In the genomic region with DNA sequence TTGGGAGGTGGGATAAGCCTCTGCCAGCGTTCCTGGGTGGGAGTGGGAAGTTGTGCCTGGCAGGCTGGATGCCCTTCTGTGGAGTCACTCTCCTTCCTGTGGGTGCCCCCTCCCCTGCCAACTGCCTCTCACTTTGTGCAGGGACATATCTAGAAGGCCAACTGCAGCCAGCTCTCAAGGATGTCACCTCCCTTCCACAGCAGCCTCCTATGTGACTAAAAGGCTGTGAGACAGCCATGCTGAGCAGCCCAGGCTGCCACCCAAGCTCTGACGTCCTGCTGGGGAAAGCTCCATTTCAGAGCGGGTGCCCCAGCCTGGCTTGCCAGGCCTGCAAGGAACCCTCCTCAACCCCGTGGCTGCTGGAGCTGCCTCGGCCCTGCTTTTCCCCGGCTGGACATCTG, we compare ENCODE assay signal across 24 cellular contexts. TPM values are rescaled to one million over a fixed set of nuclear protein-coding genes. Genes with fewer than 3 reads are reported as not detected.
DNase-seq lines count a peak whose midpoint lies in the region; ATAC-seq and TF ChIP-seq lines count a peak whose summit lies in the region.
"Had no signal": no experiment of that assay in that cellular context is flagged by ENCODE, and none has a peak within 500 bp of the region (broad histone marks: within the 10 kb centered on the region; RNA-seq: fewer than 3 reads in every experiment).

No MANE protein-coding gene starts in this region.

- H3K4me3 ChIP-seq in AG10803 (ENCODE audit: low read length) (no peak overlapping the region), PC-9 (peak overlapping the region; percentile 20; the same call in 1 of the 2 replicates), left lung (no peak overlapping the region)
- H3K4me3 ChIP-seq: ascending aorta, right lobe of liver, tibial artery had no signal

- CTCF ChIA-PET in PC-9 (lab: Charles Lee) = interaction anchor here (2.0 kb wide), 1 partner anchor 14 kb away, joined by 6 read pairs; no protein-coding TSS in a partner anchor

- intact Hi-C loops in PC-9 (cut with micrococcal nuclease; ENCODE audit: unreplicated experiment) = loop anchor here (1.0 to 2.0 kb wide), 2 partner anchors 16 to 29 kb away; no protein-coding TSS in a partner anchor
- intact Hi-C loops in left lung (cut with DNase I) = no loop called here
- intact Hi-C loops in activated T-helper 2 cell treated with anti-CD3 and anti-CD28 coated beads, Interferon-gamma antibody, Interleukin-2, Interleukin-4, amounts not matched to agents 10 μg/mL and 5 μg/mL and 100 μg/mL, durations not matched to agents 14 hours and 24 hours and 36 hours (cut with micrococcal nuclease) = no loop called here

- H3K9me3 Mint-ChIP-seq in activated T-helper 2 cell treated with anti-CD3 and anti-CD28 coated beads, Interferon-gamma antibody, Interleukin-2, Interleukin-4, amounts not matched to agents 10 μg/mL and 5 μg/mL and 100 μg/mL, durations not matched to agents 14 hours and 24 hours and 36 hours = no peaks in the 10 kb centered on the region
- H3K9me3 Mint-ChIP-seq in T-helper 2 cell treated with Interferon-gamma antibody and Interleukin-4, amounts not matched to agents 5 μg/mL and 100 μg/mL, for 36 hours = no peaks in the 10 kb centered on the region
- H3K9me3 Mint-ChIP-seq: activated naive CD4-positive, alpha-beta T cell treated with anti-CD3 and anti-CD28 coated beads for 36 hours; effector memory CD8-positive, alpha-beta T cell; H9; stimulated activated naive B cell treated with anti-CD40 and anti-IgM and Interleukin-4, amounts not matched to agents 10 μg/mL and 1 μg/mL and 100 μg/mL, for 72 hours had no signal

- H2AFZ ChIP-seq in PC-9 = no peak overlapping the region

- H3K27ac Mint-ChIP-seq in activated T-helper 2 cell treated with anti-CD3 and anti-CD28 coated beads, Interferon-gamma antibody, Interleukin-2, Interleukin-4, amounts not matched to agents 10 μg/mL and 5 μg/mL and 100 μg/mL, durations not matched to agents 14 hours and 24 hours and 36 hours = no peak overlapping the region
- no peak overlapping the region for H3K27ac Mint-ChIP-seq in T-helper 2 cell treated with Interferon-gamma antibody and Interleukin-4, amounts not matched to agents 5 μg/mL and 100 μg/mL, for 36 hours
- H3K27ac Mint-ChIP-seq: activated naive CD4-positive, alpha-beta T cell treated with anti-CD3 and anti-CD28 coated beads for 36 hours; B cell; effector memory CD8-positive, alpha-beta T cell; H9; stimulated activated naive B cell treated with anti-CD40 and anti-IgM and Interleukin-4, amounts not matched to agents 10 μg/mL and 1 μg/mL and 100 μg/mL, for 72 hours had no signal

- no peak for ATAC-seq in left lung
- ATAC-seq: effector memory CD8-positive, alpha-beta T cell; right lobe of liver; stimulated activated naive B cell treated with anti-CD40 and anti-IgM and Interleukin-4, amounts not matched to agents 10 μg/mL and 1 μg/mL and 100 μg/mL, for 72 hours had no signal

- DNase-seq in AG10803 (ENCODE audit: low read depth) (peak; percentile 29), PC-9 (no peak), left lung (no peak), GF-D8 (lab: John Stamatoyannopoulos, UW) (no peak)
- DNase-seq in activated T-helper 2 cell treated with anti-CD3 and anti-CD28 coated beads, Interferon-gamma antibody, Interleukin-2, Interleukin-4, amounts not matched to agents 10 μg/mL and 5 μg/mL and 100 μg/mL, durations not matched to agents 14 hours and 24 hours and 36 hours (ENCODE audit: low spot score) = no peak
- DNase-seq in T-helper 2 cell treated with Interferon-gamma antibody and Interleukin-4, amounts not matched to agents 5 μg/mL and 100 μg/mL, for 36 hours (ENCODE audit: low spot score) = no peak
- DNase-seq: activated CD4-positive, alpha-beta T cell treated with anti-CD3 and anti-CD28 coated beads, Interleukin-2, amount 50 U/mL, for 4 hours; activated naive CD4-positive, alpha-beta T cell treated with anti-CD3 and anti-CD28 coated beads for 36 hours; effector memory CD8-positive, alpha-beta T cell; H9; NCI-H146; nucleus accumbens; stimulated activated naive B cell treated with anti-CD40 and anti-IgM and Interleukin-4, amounts not matched to agents 10 μg/mL and 1 μg/mL and 100 μg/mL, for 72 hours; SW 1271; tibial artery had no signal

- H3K36me3 ChIP-seq in PC-9 (ENCODE audit: low read depth) = no peaks in the 10 kb centered on the region
- no peaks in the 10 kb centered on the region for H3K36me3 ChIP-seq in left lung
- H3K36me3 ChIP-seq: ascending aorta, right lobe of liver, tibial artery had no signal

- no peaks in the 10 kb centered on the region for H4K20me1 ChIP-seq in PC-9 (ENCODE audit: insufficient read depth)

- no peaks in the 10 kb centered on the region for H3K9me2 ChIP-seq in PC-9 (ENCODE audit: insufficient read depth)

- peaks cover 40% of the 10 kb centered on the region for H3F3A ChIP-seq in PC-9 (ENCODE audit: insufficient read depth, low read depth)

- H3K4me3 Mint-ChIP-seq in activated T-helper 2 cell treated with anti-CD3 and anti-CD28 coated beads, Interferon-gamma antibody, Interleukin-2, Interleukin-4, amounts not matched to agents 10 μg/mL and 5 μg/mL and 100 μg/mL, durations not matched to agents 14 hours and 24 hours and 36 hours (ENCODE audit: low read depth) = no peak overlapping the region
- no peak overlapping the region for H3K4me3 Mint-ChIP-seq in T-helper 2 cell treated with Interferon-gamma antibody and Interleukin-4, amounts not matched to agents 5 μg/mL and 100 μg/mL, for 36 hours
- H3K4me3 Mint-ChIP-seq: activated naive CD4-positive, alpha-beta T cell treated with anti-CD3 and anti-CD28 coated beads for 36 hours; B cell; effector memory CD8-positive, alpha-beta T cell; H9; stimulated activated naive B cell treated with anti-CD40 and anti-IgM and Interleukin-4, amounts not matched to agents 10 μg/mL and 1 μg/mL and 100 μg/mL, for 72 hours had no signal

- H3K4me2 ChIP-seq in PC-9 = peak overlapping the region; percentile 73

- POLR2A ChIA-PET in PC-9 (lab: Charles Lee; ENCODE audit: unreplicated experiment) = no interaction called here

- TSS peak; percentile 60 for BruUV-seq in PC-9 (replicated peaks; lab: Mats Ljungman, UMichigan)

- H3K27me3 ChIP-seq in PC-9 (ENCODE audit: insufficient read depth, low read depth) = no peaks in the 10 kb centered on the region
- no peaks in the 10 kb centered on the region for H3K27me3 ChIP-seq in left lung
- H3K27me3 ChIP-seq: ascending aorta, right lobe of liver had no signal

- H3K27ac ChIP-seq in C4-2B = peak overlapping the region; percentile 26
- H3K27ac ChIP-seq in PC-9 = peak overlapping the region; percentile 97
- peak overlapping the region; percentile 37 to 45 for H3K27ac ChIP-seq in left lung
- H3K27ac ChIP-seq: ascending aorta, right lobe of liver, tibial artery, VCaP had no signal

- H3K36me3 Mint-ChIP-seq in activated T-helper 2 cell treated with anti-CD3 and anti-CD28 coated beads, Interferon-gamma antibody, Interleukin-2, Interleukin-4, amounts not matched to agents 10 μg/mL and 5 μg/mL and 100 μg/mL, durations not matched to agents 14 hours and 24 hours and 36 hours (ENCODE audit: low read depth) = no peaks in the 10 kb centered on the region
- H3K36me3 Mint-ChIP-seq in T-helper 2 cell treated with Interferon-gamma antibody and Interleukin-4, amounts not matched to agents 5 μg/mL and 100 μg/mL, for 36 hours (ENCODE audit: low read depth) = no peaks in the 10 kb centered on the region
- H3K36me3 Mint-ChIP-seq: stimulated activated naive B cell treated with anti-CD40 and anti-IgM and Interleukin-4, amounts not matched to agents 10 μg/mL and 1 μg/mL and 100 μg/mL, for 72 hours had no signal

- peaks cover 4% of the 10 kb centered on the region for H3K27me3 Mint-ChIP-seq in activated T-helper 2 cell treated with anti-CD3 and anti-CD28 coated beads, Interferon-gamma antibody, Interleukin-2, Interleukin-4, amounts not matched to agents 10 μg/mL and 5 μg/mL and 100 μg/mL, durations not matched to agents 14 hours and 24 hours and 36 hours (ENCODE audit: low read depth)
- no peaks in the 10 kb centered on the region for H3K27me3 Mint-ChIP-seq in T-helper 2 cell treated with Interferon-gamma antibody and Interleukin-4, amounts not matched to agents 5 μg/mL and 100 μg/mL, for 36 hours (ENCODE audit: low read depth)

- H3K9me3 ChIP-seq in PC-9 (ENCODE audit: insufficient read depth, low read depth) = no peaks in the 10 kb centered on the region
- H3K9me3 ChIP-seq in left lung = no peaks in the 10 kb centered on the region
- H3K9me3 ChIP-seq: ascending aorta, right lobe of liver, tibial artery had no signal

- peaks cover 9% of the 10 kb centered on the region for H3K4me1 Mint-ChIP-seq in activated T-helper 2 cell treated with anti-CD3 and anti-CD28 coated beads, Interferon-gamma antibody, Interleukin-2, Interleukin-4, amounts not matched to agents 10 μg/mL and 5 μg/mL and 100 μg/mL, durations not matched to agents 14 hours and 24 hours and 36 hours (ENCODE audit: low read depth)
- H3K4me1 Mint-ChIP-seq in T-helper 2 cell treated with Interferon-gamma antibody and Interleukin-4, amounts not matched to agents 5 μg/mL and 100 μg/mL, for 36 hours (ENCODE audit: low read depth) = peaks cover 4% of the 10 kb centered on the region
- H3K4me1 Mint-ChIP-seq: B cell had no signal

- TF ChIP-seq CTCF in AG10803 (conservative IDR thresholded peaks at IDR 0.05; ENCODE audit: low read length) = no peak
- no peak for TF ChIP-seq CTCF in C4-2B (conservative IDR thresholded peaks at IDR 0.05)
- no peak for TF ChIP-seq CTCF in PC-9 (conservative IDR thresholded peaks at IDR 0.05)
- no peak for TF ChIP-seq CTCF in left lung (IDR thresholded peaks at IDR 0.05)

- H3K79me2 ChIP-seq in PC-9 (ENCODE audit: low read depth) = no peaks in the 10 kb centered on the region

- H3K4me1 ChIP-seq in PC-9 (replicated peaks; ENCODE audit: insufficient read depth) (peaks cover 73% of the 10 kb centered on the region), left lung (peaks cover 18 to 30% of the 10 kb centered on the region in 2 donors)
- H3K4me1 ChIP-seq: right lobe of liver had no signal

RNA-seq across cellular contexts. Expression of gene SLC26A9, which starts 19.6 kb away (rescaled TPM):
- total RNA-seq in PC-9 (2021) (0.98 and 1.0 TPM in 2 replicates), left lung (10 to 100 TPM in 1 of 2 donors, 1 to 10 TPM in 1; 7.6 to 42.5 TPM)
- total RNA-seq in activated T-helper 2 cell treated with anti-CD3 and anti-CD28 coated beads, Interferon-gamma antibody, Interleukin-2, Interleukin-4, amounts not matched to agents 10 μg/mL and 5 μg/mL and 100 μg/mL, durations not matched to agents 14 hours and 24 hours and 36 hours = not detected in 2 replicates
- total RNA-seq: activated naive CD4-positive, alpha-beta T cell treated with anti-CD3 and anti-CD28 coated beads for 36 hours; ascending aorta; B cell; cerebellum; fibroblast of lung; H9; lung microvascular endothelial cell had no signal

RNA-seq across cellular contexts. Expression of gene RAB7B, which starts 40.4 kb away (rescaled TPM):
- not detected in 2 replicates for total RNA-seq in PC-9 (2021)
- 10 to 100 TPM; 13.4 to 14.2 TPM for total RNA-seq in left lung
- not detected in 2 replicates for total RNA-seq in activated T-helper 2 cell treated with anti-CD3 and anti-CD28 coated beads, Interferon-gamma antibody, Interleukin-2, Interleukin-4, amounts not matched to agents 10 μg/mL and 5 μg/mL and 100 μg/mL, durations not matched to agents 14 hours and 24 hours and 36 hours
- total RNA-seq: activated naive CD4-positive, alpha-beta T cell treated with anti-CD3 and anti-CD28 coated beads for 36 hours; ascending aorta; B cell; lung microvascular endothelial cell; NCI-H460 had no signal

Comparison
In these comparisons a context has a peak if more than half of its experiments do, and no peak if none do; other contexts are left out.
1. H3K27ac ChIP-seq: peak in every context shown above with its lines; median percentile 97 in PC-9; 41 in left lung; 26 in C4-2B.
2. RNA of gene RAB7B, which starts 40.4 kb away (total RNA-seq): 13.4 to 14.2 TPM in left lung; not detected in PC-9 and not detected in activated T-helper 2 cell treated with anti-CD3 and anti-CD28 coated beads, Interferon-gamma antibody, Interleukin-2, Interleukin-4, amounts not matched to agents 10 μg/mL and 5 μg/mL and 100 μg/mL, durations not matched to agents 14 hours and 24 hours and 36 hours; every median in the first group is over 10 times any median in the second.